In the genomic region with DNA sequence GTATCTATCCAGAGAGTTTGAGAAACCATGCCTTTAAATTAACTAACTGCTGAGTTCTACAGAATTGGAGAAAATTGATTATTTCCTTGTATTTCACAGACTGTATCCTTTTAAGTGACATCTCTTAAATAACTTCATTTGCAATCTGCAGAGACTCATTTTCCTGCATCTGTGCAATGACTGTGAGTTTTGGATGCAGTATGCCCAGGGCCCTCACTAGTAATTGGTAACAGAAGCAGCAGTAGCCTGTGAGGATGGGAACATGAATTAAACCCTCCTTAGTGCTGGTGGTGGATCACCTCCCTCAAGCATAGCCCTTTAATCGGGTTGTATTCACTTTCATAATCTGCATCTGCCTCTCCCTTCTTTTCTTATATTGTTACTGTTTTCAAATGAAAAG, we compare ENCODE assay signal across 17 cellular contexts. TPM values are rescaled to one million over a fixed set of nuclear protein-coding genes. Genes with fewer than 3 reads are reported as not detected.
DNase-seq lines count a peak whose midpoint lies in the region; ATAC-seq and TF ChIP-seq lines count a peak whose summit lies in the region.
"Had no signal": no experiment of that assay in that cellular context is flagged by ENCODE, and none has a peak within 500 bp of the region (broad histone marks: within the 10 kb centered on the region; RNA-seq: fewer than 3 reads in every experiment).

No MANE protein-coding gene starts in this region.

- intact Hi-C loops in Right ventricle myocardium superior (cut with DNase I) = loop anchor here (5.0 kb wide), 1 partner anchor 62 kb away; the partner anchor contains the start of gene THRAP3
- intact Hi-C loops in activated B cell treated with CpG ODN at 0.5 μM for 24 hours (cut with micrococcal nuclease) = no loop called here
- intact Hi-C loops in posterior cingulate gyrus (cut with DNase I) = loop anchor here (10.0 kb wide), 1 partner anchor 60 kb away; the partner anchor contains the start of gene THRAP3

- H3K9me3 ChIP-seq in right atrium auricular region (no peaks in the 10 kb centered on the region), gastroesophageal sphincter (no peaks in the 10 kb centered on the region)
- H3K9me3 ChIP-seq: breast epithelium, MG63 had no signal

- H3K9me3 Mint-ChIP-seq in activated B cell treated with CpG ODN at 0.5 μM for 24 hours = no peaks in the 10 kb centered on the region
- no peaks in the 10 kb centered on the region for H3K9me3 Mint-ChIP-seq in stimulated activated effector memory CD8-positive, alpha-beta T cell treated with anti-CD3 and anti-CD28 coated beads, Interleukin-12 subunit alpha, Interleukin-12 subunit beta, amount 100 ng/mL, for 72 hours
- H3K9me3 Mint-ChIP-seq: effector memory CD8-positive, alpha-beta T cell; H9 had no signal

- H3K36me3 Mint-ChIP-seq in activated B cell treated with CpG ODN at 0.5 μM for 24 hours (ENCODE audit: low read depth) = peaks cover 79% of the 10 kb centered on the region
- H3K36me3 Mint-ChIP-seq in stimulated activated effector memory CD8-positive, alpha-beta T cell treated with anti-CD3 and anti-CD28 coated beads, Interleukin-12 subunit alpha, Interleukin-12 subunit beta, amount 100 ng/mL, for 72 hours = peaks cover 99% of the 10 kb centered on the region

- no peak for TF ChIP-seq CTCF in right atrium auricular region (IDR thresholded peaks at IDR 0.05)
- TF ChIP-seq CTCF in activated B cell treated with CpG ODN at 0.5 μM for 24 hours (IDR thresholded peaks at IDR 0.05) = no peak
- no peak for TF ChIP-seq CTCF in gastroesophageal sphincter (IDR thresholded peaks at IDR 0.05)

- peaks cover 0 to 62% of the 10 kb centered on the region in 2 donors for H3K4me1 ChIP-seq in right atrium auricular region
- H3K4me1 ChIP-seq in gastroesophageal sphincter = peaks cover 21 to 78% (median 29%) of the 10 kb centered on the region in 3 donors

- H3K4me3 ChIP-seq in right atrium auricular region (no peak overlapping the region), gastroesophageal sphincter (no peak overlapping the region)
- H3K4me3 ChIP-seq: breast epithelium, MG63 had no signal

- DNase-seq in Right ventricle myocardium superior = no peak
- no peak for DNase-seq in right atrium auricular region (ENCODE audit: low spot score)
- DNase-seq in activated B cell treated with CpG ODN at 0.5 μM for 24 hours = no peak
- DNase-seq in stimulated activated effector memory CD8-positive, alpha-beta T cell treated with anti-CD3 and anti-CD28 coated beads, Interleukin-12 subunit alpha, Interleukin-12 subunit beta, amount 100 ng/mL, for 72 hours (ENCODE audit: low spot score in 2 of 2) = no peak
- no peak for DNase-seq in stimulated activated CD4-positive, alpha-beta T cell treated with anti-CD3 and anti-CD28 coated beads, Interleukin-12 subunit alpha, Interleukin-12 subunit beta, amount 100 ng/mL, for 4 hours
- DNase-seq in posterior cingulate gyrus = no peak
- DNase-seq: activated CD4-positive, alpha-beta T cell treated with anti-CD3 and anti-CD28 coated beads, Interleukin-2, amount 50 U/mL, for 4 hours; effector memory CD8-positive, alpha-beta T cell; H9; mammary epithelial cell; MG63; NCI-H2029 treated with DMSO at 0.1 percent for 48 hours; NCI-H748 treated with DMSO at 0.1 percent for 48 hours; substantia nigra had no signal

- POLR2A ChIA-PET in activated B cell treated with CpG ODN at 0.5 μM for 24 hours (lab: Charles Lee) = no interaction called here

- H3K27me3 ChIP-seq in right atrium auricular region (no peaks in the 10 kb centered on the region), gastroesophageal sphincter (no peaks in the 10 kb centered on the region)
- H3K27me3 ChIP-seq: breast epithelium, MG63 had no signal

- CTCF ChIA-PET in activated B cell treated with CpG ODN at 0.5 μM for 24 hours (lab: Charles Lee) = interaction anchor here (1.4 to 2.4 kb wide), 3 partner anchors 122 to 135 kb away, joined by 3 to 52 read pairs (median 15); partner anchors contain the start of gene TRAPPC3

- no peak for TF ChIP-seq POLR2A in gastroesophageal sphincter (IDR thresholded peaks at IDR 0.05)

- H3K36me3 ChIP-seq in right atrium auricular region (peaks cover 53% of the 10 kb centered on the region), gastroesophageal sphincter (peaks cover 2 to 58% of the 10 kb centered on the region in 2 donors)

- 27 to 46% methylated on average over 1 of the region's 1 CpG for WGBS in gastroesophageal sphincter (ENCODE audit: low coverage in 1 of 2), 2 donors

- peaks cover 12% of the 10 kb centered on the region for H3K4me1 Mint-ChIP-seq in activated B cell treated with CpG ODN at 0.5 μM for 24 hours
- H3K4me1 Mint-ChIP-seq in stimulated activated effector memory CD8-positive, alpha-beta T cell treated with anti-CD3 and anti-CD28 coated beads, Interleukin-12 subunit alpha, Interleukin-12 subunit beta, amount 100 ng/mL, for 72 hours = peaks cover 17% of the 10 kb centered on the region
- H3K4me1 Mint-ChIP-seq: H9 had no signal

- TF ChIP-seq EP300 in gastroesophageal sphincter (IDR thresholded peaks at IDR 0.05) = no peak

- H3K27ac Mint-ChIP-seq in activated B cell treated with CpG ODN at 0.5 μM for 24 hours = peak overlapping the region; percentile 18
- H3K27ac Mint-ChIP-seq in stimulated activated effector memory CD8-positive, alpha-beta T cell treated with anti-CD3 and anti-CD28 coated beads, Interleukin-12 subunit alpha, Interleukin-12 subunit beta, amount 100 ng/mL, for 72 hours = peak overlapping the region; percentile 67

- no peak overlapping the region for H3K4me3 Mint-ChIP-seq in activated B cell treated with CpG ODN at 0.5 μM for 24 hours
- no peak overlapping the region for H3K4me3 Mint-ChIP-seq in stimulated activated effector memory CD8-positive, alpha-beta T cell treated with anti-CD3 and anti-CD28 coated beads, Interleukin-12 subunit alpha, Interleukin-12 subunit beta, amount 100 ng/mL, for 72 hours
- H3K4me3 Mint-ChIP-seq: effector memory CD8-positive, alpha-beta T cell; H9 had no signal

- H3K27me3 Mint-ChIP-seq in activated B cell treated with CpG ODN at 0.5 μM for 24 hours = no peaks in the 10 kb centered on the region
- H3K27me3 Mint-ChIP-seq: effector memory CD8-positive, alpha-beta T cell had no signal

- H3K27ac ChIP-seq in right atrium auricular region = peak overlapping the region in 1 of 2 donors; percentile 90
- peak overlapping the region; percentile 48 to 65 (median 60) for H3K27ac ChIP-seq in gastroesophageal sphincter

- peak; percentile 21 for ATAC-seq in Right ventricle myocardium superior (ENCODE audit: poor library complexity)
- ATAC-seq in activated B cell treated with CpG ODN at 0.5 μM for 24 hours (ENCODE audit: low read depth) = no peak
- ATAC-seq in gastroesophageal sphincter = no peak
- ATAC-seq in stimulated activated effector memory CD8-positive, alpha-beta T cell treated with anti-CD3 and anti-CD28 coated beads, Interleukin-12 subunit alpha, Interleukin-12 subunit beta, amount 100 ng/mL, for 72 hours = no peak
- no peak for ATAC-seq in GM21526 (IDR thresholded peaks at IDR 0.05; ENCODE audit: low FRiP score, unreplicated experiment)
- ATAC-seq: effector memory CD8-positive, alpha-beta T cell had no signal

RNA-seq across cellular contexts. Expression of gene SH3D21, which starts 21.7 kb away (rescaled TPM):
- total RNA-seq in Right ventricle myocardium superior (1.3 TPM), right atrium auricular region (1 to 10 TPM; 1.2 to 1.4 TPM), activated B cell treated with CpG ODN at 0.5 μM for 24 hours (9.9 and 11.5 TPM in 2 replicates), gastroesophageal sphincter (1 to 10 TPM in 2 of 4 donors, under 1 TPM in 1, not detected in 1; 0.27 to 1.4 (median 1.3) TPM)

RNA-seq across cellular contexts. Expression of gene EVA1B, which starts 38.9 kb away (rescaled TPM):
- 10.8 TPM for total RNA-seq in Right ventricle myocardium superior
- 10 to 100 TPM; 24.6 to 45.8 TPM for total RNA-seq in right atrium auricular region
- 1.2 and 1.3 TPM in 2 replicates for total RNA-seq in activated B cell treated with CpG ODN at 0.5 μM for 24 hours
- 10 to 100 TPM; 42.0 to 68.7 (median 53.7) TPM for total RNA-seq in gastroesophageal sphincter
